22 cellular contexts compared by ENCODE assay signal in genomic region chr7:5564894-5565293, GRCh38. TPM values are rescaled to one million over a fixed set of nuclear protein-coding genes. Genes with fewer than 3 reads are reported as not detected.
DNase-seq lines count a peak whose midpoint lies in the region; ATAC-seq lines count a peak whose summit lies in the region.
"Had no signal": no experiment of that assay in that cellular context is flagged by ENCODE, and none has a peak within 500 bp of the region (broad histone marks: within the 10 kb centered on the region; RNA-seq: fewer than 3 reads in every experiment).

No MANE protein-coding gene starts in this region.

- peak overlapping the region; percentile 71 for H3K27ac ChIP-seq in mesodermal cell (ENCODE audit: low read depth, low read length, severe bottlenecking)
- H3K27ac ChIP-seq: A549, adrenal gland, tibial artery had no signal

- 81 to 84% methylated on average over 3 to 5 of the region's 5 CpGs for WGBS in mesodermal cell (ENCODE audit: insufficient coverage in 2 of 2), 2 experiments

- H3K4me1 ChIP-seq in adipocyte (ENCODE audit: control insufficient read depth, insufficient read depth, low read length): peaks cover 13% of the 10 kb centered on the region
- peaks cover 4% of the 10 kb centered on the region for H3K4me1 ChIP-seq in mesodermal cell (ENCODE audit: control insufficient read depth, insufficient read depth, low read length, poor library complexity, severe bottlenecking)

- H3K27me3 ChIP-seq in adipocyte (replicated peaks; ENCODE audit: control insufficient read depth, insufficient read depth, low read length): no peaks in the 10 kb centered on the region
- H3K27me3 ChIP-seq: adrenal gland, tibial artery had no signal

- H3K27me3 Mint-ChIP-seq in naive thymus-derived CD8-positive, alpha-beta T cell: no peaks in the 10 kb centered on the region
- H3K27me3 Mint-ChIP-seq: activated T-helper 17 cell treated with anti-CD3 and anti-CD28 coated beads, Interleukin-2, amount 50 U/mL, for 72 hours; stimulated activated naive B cell treated with anti-CD40 and anti-IgM and Interleukin-4, amounts not matched to agents 10 μg/mL and 1 μg/mL and 100 μg/mL, for 72 hours had no signal

- no peak overlapping the region for H3K9ac ChIP-seq in adipocyte (ENCODE audit: low read length)

- no peak for ATAC-seq in naive thymus-derived CD8-positive, alpha-beta T cell
- ATAC-seq: A549; activated T-helper 17 cell treated with anti-CD3 and anti-CD28 coated beads, Interleukin-2, amount 50 U/mL, for 72 hours; GM12878; stimulated activated naive B cell treated with anti-CD40 and anti-IgM and Interleukin-4, amounts not matched to agents 10 μg/mL and 1 μg/mL and 100 μg/mL, for 72 hours had no signal

- POLR2A ChIA-PET in naive thymus-derived CD8-positive, alpha-beta T cell (lab: Charles Lee): no interaction called here

- H3K4me3 Mint-ChIP-seq in naive thymus-derived CD8-positive, alpha-beta T cell: no peak overlapping the region
- H3K4me3 Mint-ChIP-seq: activated T-helper 17 cell treated with anti-CD3 and anti-CD28 coated beads, Interleukin-2, amount 50 U/mL, for 72 hours; stimulated activated naive B cell treated with anti-CD40 and anti-IgM and Interleukin-4, amounts not matched to agents 10 μg/mL and 1 μg/mL and 100 μg/mL, for 72 hours had no signal

- peak; percentile 4 for DNase-seq in NCI-H1105 treated with DMSO at 0.1 percent for 48 hours (lab: John Stamatoyannopoulos, UW)
- no peak for DNase-seq in NCI-H1105 (lab: John Stamatoyannopoulos, UW)
- DNase-seq in H4 (ENCODE audit: low spot score): peak; percentile 77
- peak; percentile 53 for DNase-seq in adipocyte (ENCODE audit: low read depth)
- no peak for DNase-seq in MV-4-11 (lab: John Stamatoyannopoulos, UW)
- no peak for DNase-seq in naive thymus-derived CD8-positive, alpha-beta T cell
- no peak for DNase-seq in ecto neural progenitor cell (ENCODE audit: low spot score)
- DNase-seq: activated CD8-positive, alpha-beta memory T cell treated with anti-CD3 and anti-CD28 coated beads for 24 hours; adrenal gland; CD4-positive, CD25-positive, alpha-beta regulatory T cell; effector memory CD4-positive, alpha-beta T cell; hippocampal formation; kidney; NK-92 treated with Interleukin-12 subunit alpha and Interleukin-12 subunit beta, amount 100 ng/mL, for 24 hours; retina; stimulated activated naive B cell treated with anti-CD40 and anti-IgM and Interleukin-4, amounts not matched to agents 10 μg/mL and 1 μg/mL and 100 μg/mL, for 72 hours; T-helper 1 cell; tibial artery had no signal

- peak overlapping the region in 2 of 10 donors; percentile 22 to 66 for H3K27ac Mint-ChIP-seq in naive thymus-derived CD8-positive, alpha-beta T cell
- H3K27ac Mint-ChIP-seq: activated T-helper 17 cell treated with anti-CD3 and anti-CD28 coated beads, Interleukin-2, amount 50 U/mL, for 72 hours; CD4-positive, CD25-positive, alpha-beta regulatory T cell; stimulated activated naive B cell treated with anti-CD40 and anti-IgM and Interleukin-4, amounts not matched to agents 10 μg/mL and 1 μg/mL and 100 μg/mL, for 72 hours had no signal

- H3K4me3 ChIP-seq in adipocyte (ENCODE audit: low read length) (no peak overlapping the region), mesodermal cell (ENCODE audit: extremely low read depth, insufficient read depth, low read length, poor library complexity, severe bottlenecking) (no peak overlapping the region)
- H3K4me3 ChIP-seq: A549, adrenal gland, GM12878, tibial artery had no signal

- H3K36me3 Mint-ChIP-seq in naive thymus-derived CD8-positive, alpha-beta T cell: no peaks in the 10 kb centered on the region
- H3K36me3 Mint-ChIP-seq: CD4-positive, CD25-positive, alpha-beta regulatory T cell; stimulated activated naive B cell treated with anti-CD40 and anti-IgM and Interleukin-4, amounts not matched to agents 10 μg/mL and 1 μg/mL and 100 μg/mL, for 72 hours had no signal

- H3K36me3 ChIP-seq in adipocyte (ENCODE audit: control insufficient read depth, insufficient read depth, low read length, severe bottlenecking): no peaks in the 10 kb centered on the region
- no peaks in the 10 kb centered on the region for H3K36me3 ChIP-seq in mesodermal cell (ENCODE audit: control insufficient read depth, insufficient read depth, low read length)
- H3K36me3 ChIP-seq: adrenal gland, tibial artery had no signal

- no peaks in the 10 kb centered on the region for H3K9me3 Mint-ChIP-seq in naive thymus-derived CD8-positive, alpha-beta T cell
- H3K9me3 Mint-ChIP-seq: activated T-helper 17 cell treated with anti-CD3 and anti-CD28 coated beads, Interleukin-2, amount 50 U/mL, for 72 hours; stimulated activated naive B cell treated with anti-CD40 and anti-IgM and Interleukin-4, amounts not matched to agents 10 μg/mL and 1 μg/mL and 100 μg/mL, for 72 hours had no signal

- peaks cover 23 to 36% (median 32%) of the 10 kb centered on the region in 4 donors for H3K4me1 Mint-ChIP-seq in naive thymus-derived CD8-positive, alpha-beta T cell

- H3K9me3 ChIP-seq in adipocyte (ENCODE audit: control insufficient read depth, low read length): no peaks in the 10 kb centered on the region
- H3K9me3 ChIP-seq in mesodermal cell (ENCODE audit: control insufficient read depth, low read length): peaks cover 6% of the 10 kb centered on the region
- H3K9me3 ChIP-seq: A549, adrenal gland, tibial artery had no signal

RNA-seq across cellular contexts. Expression of gene FSCN1, which starts 27.7 kb away (rescaled TPM):
- 173 and 225 TPM in 2 replicates for total RNA-seq in H4 (2014; rRNA removed; shearing (Covaris generic))
- 711 TPM for polyA plus RNA-seq in mesodermal cell (2013, experiment 1 of 2)
- 587 TPM for polyA plus RNA-seq in mesodermal cell (2013, experiment 2 of 2)
- 1 to 10 TPM; 1.3 to 1.7 TPM for total RNA-seq in naive thymus-derived CD8-positive, alpha-beta T cell
- polyA plus RNA-seq in naive thymus-derived CD8-positive, alpha-beta T cell: under 1 TPM in 1 of 3 donors, not detected in 2; 0.08 TPM

RNA-seq across cellular contexts. Expression of gene ACTB, which starts 34.5 kb away (rescaled TPM):
- 4,047 and 4,905 TPM in 2 replicates for total RNA-seq in H4 (2014; rRNA removed; shearing (Covaris generic))
- 3,902 TPM for polyA plus RNA-seq in mesodermal cell (2013, experiment 1 of 2)
- 3,238 TPM for polyA plus RNA-seq in mesodermal cell (2013, experiment 2 of 2)
- 1,000 to 10,000 TPM; 2,640 to 2,674 TPM for total RNA-seq in naive thymus-derived CD8-positive, alpha-beta T cell
- polyA plus RNA-seq in naive thymus-derived CD8-positive, alpha-beta T cell: over 10,000 TPM; 13,269 to 13,922 (median 13,518) TPM

RNA-seq across cellular contexts. Expression of gene FBXL18, which starts 51.3 kb away (rescaled TPM):
- total RNA-seq in H4 (2014; rRNA removed; shearing (Covaris generic)): 7.3 and 8.9 TPM in 2 replicates
- 6.0 TPM for polyA plus RNA-seq in mesodermal cell (2013, experiment 1 of 2)
- 4.9 TPM for polyA plus RNA-seq in mesodermal cell (2013, experiment 2 of 2)
- total RNA-seq in naive thymus-derived CD8-positive, alpha-beta T cell: 1 to 10 TPM; 8.1 to 9.1 TPM
- polyA plus RNA-seq in naive thymus-derived CD8-positive, alpha-beta T cell: 1 to 10 TPM in 1 of 3 donors, under 1 TPM in 2; 0.47 to 1.1 (median 0.87) TPM

Comparison
In these comparisons a context has a peak if more than half of its experiments do, and no peak if none do; other contexts are left out.
1. DNase-seq: peak in NCI-H1105 treated with DMSO at 0.1 percent for 48 hours (single experiment), H4 (single experiment) and adipocyte (single experiment); none in NCI-H1105 (single experiment), MV-4-11 (single experiment), naive thymus-derived CD8-positive, alpha-beta T cell (0 of 10) and ecto neural progenitor cell (single experiment).
2. RNA of gene FSCN1, which starts 27.7 kb away (total RNA-seq): 173 to 225 TPM in H4; 1.3 to 1.7 TPM in naive thymus-derived CD8-positive, alpha-beta T cell; every median in the first group is over 10 times any median in the second.